Comparison of ENCODE assay signal across 9 cellular contexts in genomic region chr18:49359732-49360444, GRCh38.
DNase-seq lines count a peak whose midpoint lies in the region; ATAC-seq and TF ChIP-seq lines count a peak whose summit lies in the region.
"Had no signal": no experiment of that assay in that cellular context is flagged by ENCODE, and none has a peak within 500 bp of the region (broad histone marks: within the 10 kb centered on the region; RNA-seq: fewer than 3 reads in every experiment).

No MANE protein-coding gene starts in this region.

- POLR2A ChIA-PET in activated CD4-positive, alpha-beta T cell treated with anti-CD3 and anti-CD28 coated beads for 36 hours (lab: Charles Lee), result no interaction called here

- TF ChIP-seq CTCF in choroid plexus epithelial cell (conservative IDR thresholded peaks at IDR 0.05; ENCODE audit: low read depth, low read length), result no peak

- peaks cover 17% of the 10 kb centered on the region for H3K4me1 Mint-ChIP-seq in activated CD4-positive, alpha-beta T cell treated with anti-CD3 and anti-CD28 coated beads for 36 hours
- peaks cover 9 to 34% of the 10 kb centered on the region in 2 donors for H3K4me1 Mint-ChIP-seq in stimulated activated naive B cell treated with anti-CD40 and anti-IgM and Interleukin-4, amounts not matched to agents 10 μg/mL and 1 μg/mL and 100 μg/mL, for 72 hours

- CTCF ChIA-PET in activated CD4-positive, alpha-beta T cell treated with anti-CD3 and anti-CD28 coated beads for 36 hours (lab: Charles Lee), result no interaction called here

- H3K27ac Mint-ChIP-seq in activated CD4-positive, alpha-beta T cell treated with anti-CD3 and anti-CD28 coated beads for 36 hours, result no peak overlapping the region
- H3K27ac Mint-ChIP-seq in stimulated activated naive B cell treated with anti-CD40 and anti-IgM and Interleukin-4, amounts not matched to agents 10 μg/mL and 1 μg/mL and 100 μg/mL, for 72 hours, result peak overlapping the region; percentile 91

- no peak for DNase-seq in activated CD4-positive, alpha-beta T cell treated with anti-CD3 and anti-CD28 coated beads for 36 hours
- no peak for DNase-seq in activated CD4-positive, alpha-beta T cell treated with anti-CD3 and anti-CD28 coated beads, Interleukin-2, amount 50 U/mL, for 4 hours
- DNase-seq in choroid plexus epithelial cell (ENCODE audit: low read depth) (peak; percentile 72), D341Med (ENCODE audit: low spot score) (no peak), KG1 (lab: John Stamatoyannopoulos, UW) (no peak), retina (no peak)
- no peak for DNase-seq in stimulated activated naive B cell treated with anti-CD40 and anti-IgM and Interleukin-4, amounts not matched to agents 10 μg/mL and 1 μg/mL and 100 μg/mL, for 72 hours
- DNase-seq: T1000 had no signal

- peaks cover 18% of the 10 kb centered on the region for H3K36me3 Mint-ChIP-seq in activated CD4-positive, alpha-beta T cell treated with anti-CD3 and anti-CD28 coated beads for 36 hours (ENCODE audit: low read depth)
- H3K36me3 Mint-ChIP-seq in stimulated activated naive B cell treated with anti-CD40 and anti-IgM and Interleukin-4, amounts not matched to agents 10 μg/mL and 1 μg/mL and 100 μg/mL, for 72 hours, result peaks cover 19 to 51% of the 10 kb centered on the region in 2 donors

- peak; percentile 30 for ATAC-seq in activated CD4-positive, alpha-beta T cell treated with anti-CD3 and anti-CD28 coated beads for 36 hours
- ATAC-seq in HG03469 (IDR thresholded peaks at IDR 0.05; ENCODE audit: unreplicated experiment), result peak; percentile 49
- peak; percentile 92 to 93 for ATAC-seq in stimulated activated naive B cell treated with anti-CD40 and anti-IgM and Interleukin-4, amounts not matched to agents 10 μg/mL and 1 μg/mL and 100 μg/mL, for 72 hours (replicated peaks)

- intact Hi-C loops in activated CD4-positive, alpha-beta T cell treated with anti-CD3 and anti-CD28 coated beads for 36 hours (cut with DNase I, micrococcal nuclease), result no loop called here

- H3K4me3 Mint-ChIP-seq in activated CD4-positive, alpha-beta T cell treated with anti-CD3 and anti-CD28 coated beads for 36 hours, result no peak overlapping the region
- peak overlapping the region; percentile 32 to 54 for H3K4me3 Mint-ChIP-seq in stimulated activated naive B cell treated with anti-CD40 and anti-IgM and Interleukin-4, amounts not matched to agents 10 μg/mL and 1 μg/mL and 100 μg/mL, for 72 hours

- H3K9me3 Mint-ChIP-seq in activated CD4-positive, alpha-beta T cell treated with anti-CD3 and anti-CD28 coated beads for 36 hours (ENCODE audit: low read depth), result no peaks in the 10 kb centered on the region
- no peaks in the 10 kb centered on the region for H3K9me3 Mint-ChIP-seq in stimulated activated naive B cell treated with anti-CD40 and anti-IgM and Interleukin-4, amounts not matched to agents 10 μg/mL and 1 μg/mL and 100 μg/mL, for 72 hours

- no peak overlapping the region for H3K4me3 ChIP-seq in choroid plexus epithelial cell (ENCODE audit: low read depth, low read length)

- H3K27me3 Mint-ChIP-seq in activated CD4-positive, alpha-beta T cell treated with anti-CD3 and anti-CD28 coated beads for 36 hours, result no peaks in the 10 kb centered on the region
- H3K27me3 Mint-ChIP-seq in stimulated activated naive B cell treated with anti-CD40 and anti-IgM and Interleukin-4, amounts not matched to agents 10 μg/mL and 1 μg/mL and 100 μg/mL, for 72 hours, result no peaks in the 10 kb centered on the region

Comparison
In these comparisons a context has a peak if more than half of its experiments do, and no peak if none do; other contexts are left out.
1. ATAC-seq: peak in every context shown above with its lines; median percentile 92 in stimulated activated naive B cell treated with anti-CD40 and anti-IgM and Interleukin-4, amounts not matched to agents 10 μg/mL and 1 μg/mL and 100 μg/mL, for 72 hours; 49 in HG03469; 30 in activated CD4-positive, alpha-beta T cell treated with anti-CD3 and anti-CD28 coated beads for 36 hours.